In the genomic region with DNA sequence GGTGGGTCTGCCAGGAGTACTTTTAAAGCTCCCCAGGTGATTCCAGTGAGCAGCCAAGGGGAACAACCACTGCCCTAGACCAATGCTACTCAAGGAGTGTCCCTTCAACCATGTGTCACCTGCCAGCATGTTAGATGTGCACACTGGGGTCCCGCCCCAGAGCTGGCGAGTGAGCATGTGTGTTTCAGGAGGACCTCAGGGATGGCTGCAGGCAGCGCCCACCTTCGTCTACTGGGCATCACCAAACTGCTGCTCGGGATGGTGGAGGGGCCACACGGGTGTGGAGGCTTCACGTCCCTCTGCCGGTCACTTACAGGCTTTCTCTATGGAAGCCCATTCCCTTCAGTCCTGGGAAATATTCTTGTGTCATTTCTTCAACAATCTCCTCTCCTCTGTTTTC, we compare ENCODE assay signal across 27 cellular contexts. TPM values are rescaled to one million over a fixed set of nuclear protein-coding genes. Genes with fewer than 3 reads are reported as not detected.
"Had no signal": no experiment of that assay in that cellular context is flagged by ENCODE, and none has a peak within 500 bp of the region (broad histone marks: within the 10 kb centered on the region; RNA-seq: fewer than 3 reads in every experiment).

No MANE protein-coding gene starts in this region.

- H3K4me3 ChIP-seq: adrenal gland, ascending aorta, breast epithelium, coronary artery, dorsolateral prefrontal cortex had no signal

- H3K4me1 ChIP-seq: adrenal gland, ascending aorta, breast epithelium had no signal

- H3K27ac ChIP-seq: adrenal gland, ascending aorta, breast epithelium, coronary artery, dorsolateral prefrontal cortex had no signal

- ATAC-seq: activated CD4-positive, alpha-beta T cell treated with anti-CD3 and anti-CD28 coated beads for 36 hours; activated CD8-positive, alpha-beta memory T cell treated with anti-CD3 and anti-CD28 coated beads, Interleukin-2, amount 10 ng/mL, durations not matched to agents 7 days and 5 days; activated CD8-positive, alpha-beta T cell treated with anti-CD3 and anti-CD28 coated beads, Interleukin-2, amount 10 ng/mL, durations not matched to agents 7 days and 5 days; activated naive CD8-positive, alpha-beta T cell treated with anti-CD3 and anti-CD28 coated beads, Interleukin-2, amount 50 U/mL, for 24 hours; esophagus mucosa; T-helper 17 cell had no signal

- DNase-seq: activated CD4-positive, alpha-beta memory T cell treated with anti-CD3 and anti-CD28 coated beads for 36 hours; activated CD4-positive, alpha-beta T cell treated with anti-CD3 and anti-CD28 coated beads for 36 hours; activated CD4-positive, alpha-beta T cell treated with anti-CD3 and anti-CD28 coated beads, Interleukin-2, amount 10 ng/mL, durations not matched to agents 24 days and 14 days; activated CD4-positive, CD25-positive, alpha-beta regulatory T cell; activated CD4-positive, CD25-positive, alpha-beta regulatory T cell treated with anti-CD3 and anti-CD28 coated beads, Interleukin-2, amount 50 U/mL, for 72 hours; activated CD8-positive, alpha-beta memory T cell treated with anti-CD3 and anti-CD28 coated beads, Interleukin-2, amount 10 ng/mL, durations not matched to agents 7 days and 5 days; activated CD8-positive, alpha-beta memory T cell treated with anti-CD3 and anti-CD28 coated beads, Interleukin-2, amount 50 U/mL, for 4 hours; activated CD8-positive, alpha-beta T cell treated with anti-CD3 and anti-CD28 coated beads, Interleukin-2, amount 10 ng/mL, durations not matched to agents 7 days and 5 days; activated effector memory CD4-positive, alpha-beta T cell treated with anti-CD3 and anti-CD28 coated beads, Interleukin-2, amount 50 U/mL, for 16 hours; activated naive CD4-positive, alpha-beta T cell treated with anti-CD3 and anti-CD28 coated beads for 36 hours; activated naive CD8-positive, alpha-beta T cell treated with anti-CD3 and anti-CD28 coated beads for 36 hours; activated naive CD8-positive, alpha-beta T cell treated with anti-CD3 and anti-CD28 coated beads, Interleukin-2, amount 50 U/mL, for 24 hours; activated T-cell treated with anti-CD3 and anti-CD28 coated beads, Interleukin-2, amount 50 U/mL, for 1 hour; activated T-cell treated with anti-CD3 and anti-CD28 coated beads, Interleukin-2, amount 50 U/mL, for 48 hours; amygdala; dorsolateral prefrontal cortex; effector memory CD4-positive, alpha-beta T cell; endodermal cell; foreskin fibroblast; T-helper 1 cell; T-helper 17 cell; T1000 had no signal

- H3K9me3 ChIP-seq: adrenal gland, ascending aorta, breast epithelium had no signal

- H3K36me3 ChIP-seq: adrenal gland, ascending aorta, breast epithelium had no signal

- H3K27me3 ChIP-seq: adrenal gland, ascending aorta, breast epithelium had no signal

RNA-seq across cellular contexts. Expression of a gene that starts 29.0 kb away (rescaled TPM):
- total RNA-seq: activated CD8-positive, alpha-beta T cell treated with anti-CD3 and anti-CD28 coated beads, Interleukin-2, amount 10 ng/mL, durations not matched to agents 7 days and 5 days had no signal
